9 cellular contexts compared by ENCODE assay signal in genomic region chr10:132995909-132996602, GRCh38. TPM values are rescaled to one million over a fixed set of nuclear protein-coding genes. Genes with fewer than 3 reads are reported as not detected.
"Had no signal": no experiment of that assay in that cellular context is flagged by ENCODE, and none has a peak within 500 bp of the region (broad histone marks: within the 10 kb centered on the region; RNA-seq: fewer than 3 reads in every experiment).

No MANE protein-coding gene starts in this region.

- H3K4me1 ChIP-seq: HAP-1 had no signal

- H3K4me3 ChIP-seq: GM23248, HAP-1 had no signal

- H3K9ac ChIP-seq: GM23248 had no signal

- FAIRE-seq: HepG2 had no signal

- ATAC-seq: HCT116, HepG2 had no signal

- H3K36me3 ChIP-seq: HAP-1 had no signal

- H2AFZ ChIP-seq: GM23248 had no signal

- H3K27ac ChIP-seq: GM23248, HL-60 had no signal

- DNase-seq: GM23248, GOT3, H7, HFFc6 had no signal

- H3K9me3 ChIP-seq: HAP-1 had no signal

RNA-seq across cellular contexts. Expression of gene CFAP46, which starts 53.7 kb away (rescaled TPM):
- polyA plus RNA-seq: IgD-negative memory B cell had no signal
